Comparison of ENCODE assay signal across 17 cellular contexts in genomic region chr22:41234815-41235687, GRCh38. TPM values are rescaled to one million over a fixed set of nuclear protein-coding genes. Genes with fewer than 3 reads are reported as not detected.
DNase-seq lines count a peak whose midpoint lies in the region; ATAC-seq and TF ChIP-seq lines count a peak whose summit lies in the region.
"Had no signal": no experiment of that assay in that cellular context is flagged by ENCODE, and none has a peak within 500 bp of the region (broad histone marks: within the 10 kb centered on the region; RNA-seq: fewer than 3 reads in every experiment).

No MANE protein-coding gene starts in this region.

- peaks cover 0 to 17% of the 10 kb centered on the region in 2 experiments; a peak in 1 of 3 replicates for H3K36me3 ChIP-seq in HEK293 (ENCODE audit: control insufficient read depth in 2 of 2, insufficient read depth in 1 of 2, low read length in 2 of 2)
- peaks cover 0 to 2% (median 0%) of the 10 kb centered on the region in 4 donors for H3K36me3 ChIP-seq in liver (ENCODE audit: control insufficient read depth in 4 of 4, insufficient read depth in 3 of 4, low read depth in 1 of 4, low read length in 3 of 4)
- H3K36me3 ChIP-seq in trophoblast cell (ENCODE audit: control insufficient read depth in 1 of 2, insufficient read depth in 2 of 2, low read length in 2 of 2), result peaks cover 11 to 13% of the 10 kb centered on the region in 2 experiments
- no peaks in the 10 kb centered on the region for H3K36me3 ChIP-seq in ovary

- H3K79me1 ChIP-seq in trophoblast cell (ENCODE audit: low read length), result peaks cover 11% of the 10 kb centered on the region

- no peak overlapping the region for H2BK120ac ChIP-seq in trophoblast cell (ENCODE audit: insufficient read depth, low read length, poor library complexity)

- no peak overlapping the region for H2BK12ac ChIP-seq in trophoblast cell (ENCODE audit: low read length)

- H3K4me3 ChIP-seq in HEK293 (ENCODE audit: low read depth, low read length), result no peak overlapping the region
- no peak overlapping the region for H3K4me3 ChIP-seq in liver (ENCODE audit: low read depth in 1 of 3, low read length in 3 of 3)
- H3K4me3 ChIP-seq in trophoblast cell (ENCODE audit: low read depth, low read length), result no peak overlapping the region
- H3K4me3 ChIP-seq in ovary, result no peak overlapping the region
- H3K4me3 ChIP-seq: PC-9 had no signal

- ATAC-seq in left colon (no peak), HG03432 (IDR thresholded peaks at IDR 0.05; ENCODE audit: unreplicated experiment) (no peak)
- ATAC-seq: HCT116, SK-N-SH treated with all-trans-retinoic acid at 6 μM for 48 hours had no signal

- H4K8ac ChIP-seq in trophoblast cell (ENCODE audit: low read depth, low read length), result no peak overlapping the region

- TF ChIP-seq POLR2A in ovary (IDR thresholded peaks at IDR 0.05), result no peak

- H3K4me1 ChIP-seq in HEK293 (ENCODE audit: control insufficient read depth, insufficient read depth, low read length) (peaks cover 3% of the 10 kb centered on the region; the same call in 1 of the 2 replicates), liver (ENCODE audit: control insufficient read depth in 4 of 4, insufficient read depth in 4 of 4, low read length in 3 of 4) (peaks cover 14 to 51% (median 35%) of the 10 kb centered on the region in 4 donors), trophoblast cell (ENCODE audit: control insufficient read depth in 1 of 2, insufficient read depth in 2 of 2, low read length in 2 of 2) (peaks cover 14 to 15% of the 10 kb centered on the region in 2 experiments), ovary (ENCODE audit: insufficient read depth) (peaks cover 12% of the 10 kb centered on the region)

- H3K27me3 ChIP-seq in liver (ENCODE audit: control insufficient read depth in 4 of 4, insufficient read depth in 4 of 4, low read length in 3 of 4) (no peaks in the 10 kb centered on the region), trophoblast cell (ENCODE audit: insufficient read depth, low read length) (no peaks in the 10 kb centered on the region), ovary (no peaks in the 10 kb centered on the region)

- no peak overlapping the region for H3K4ac ChIP-seq in trophoblast cell (ENCODE audit: low read depth, low read length)

- peak in 1 of 2 donors; percentile 40 for TF ChIP-seq RAD21 in liver (IDR thresholded peaks at IDR 0.05)

- no peak for TF ChIP-seq CTCF in HEK293 (tag by site-specific recombination; IDR thresholded peaks at IDR 0.05)
- no peak for TF ChIP-seq CTCF in liver (IDR thresholded peaks at IDR 0.05; ENCODE audit: low read depth, low read length, missing input control)
- TF ChIP-seq CTCF in ovary (IDR thresholded peaks at IDR 0.05), result no peak

- POLR2A ChIA-PET in HEK293 (lab: Yijun Ruan, JAX), result no interaction called here

- WGBS in liver, result 54% methylated on average over 19 of the region's 19 CpGs
- no CpG with 5 or more reads among the region's 19 CpGs for WGBS in trophoblast cell (ENCODE audit: extremely low coverage, insufficient coverage, insufficient read length)
- WGBS in ovary, 3 donors, result 77 to 86% (median 81%) methylated on average over 19 of the region's 19 CpGs

- no peak overlapping the region for H3K9ac ChIP-seq in liver (ENCODE audit: low read depth in 1 of 2, low read length in 2 of 2)
- no peak overlapping the region for H3K9ac ChIP-seq in trophoblast cell (ENCODE audit: low read length)

- H2AK5ac ChIP-seq in trophoblast cell (ENCODE audit: low read length), result no peak overlapping the region

- H3K27ac ChIP-seq in HEK293 (ENCODE audit: extremely low read depth, low read depth, low read length), result 0 out of 2 replicates have a peak overlapping the region, but pooled peaks have one; percentile 8
- H3K27ac ChIP-seq in liver (ENCODE audit: low read depth in 1 of 2, low read length in 2 of 2), result peak overlapping the region in 1 of 2 donors; percentile 36
- no peak overlapping the region for H3K27ac ChIP-seq in trophoblast cell (ENCODE audit: low read depth, low read length)
- H3K27ac ChIP-seq in ovary, result no peak overlapping the region
- H3K27ac ChIP-seq: PC-9 had no signal

- H3K14ac ChIP-seq in trophoblast cell (ENCODE audit: low read length), result no peak overlapping the region

- intact Hi-C loops in left colon (cut with DNase I, micrococcal nuclease), result no loop called here
- intact Hi-C loops in ovary (cut with DNase I), result no loop called here

- H3K9me3 ChIP-seq in HEK293 (ENCODE audit: control insufficient read depth, insufficient read depth, low read depth, low read length), result no peaks in the 10 kb centered on the region
- H3K9me3 ChIP-seq in liver (ENCODE audit: control insufficient read depth in 4 of 4, low read length in 3 of 4), result no peaks in the 10 kb centered on the region
- H3K9me3 ChIP-seq in trophoblast cell (ENCODE audit: insufficient read depth, low read depth, low read length), result no peaks in the 10 kb centered on the region
- no peaks in the 10 kb centered on the region for H3K9me3 ChIP-seq in ovary

- no peak overlapping the region for H2AFZ ChIP-seq in trophoblast cell (ENCODE audit: insufficient read depth, low read length, poor library complexity)
- H2AFZ ChIP-seq: PC-9 had no signal

- H3K79me2 ChIP-seq in trophoblast cell (ENCODE audit: control insufficient read depth, insufficient read depth, low read length, poor library complexity), result no peaks in the 10 kb centered on the region

- H3K18ac ChIP-seq in trophoblast cell (ENCODE audit: low read length), result no peak overlapping the region

- no peak overlapping the region for H3K4me2 ChIP-seq in trophoblast cell (ENCODE audit: low read length)
- H3K4me2 ChIP-seq: PC-9 had no signal

- CTCF ChIA-PET in HEK293 (lab: Yijun Ruan, JAX), result interaction anchor here (0.6 to 0.8 kb wide), 2 partner anchors 9 to 312 kb away, joined by 3 to 4 read pairs; no protein-coding TSS in a partner anchor

- H4K91ac ChIP-seq in trophoblast cell (ENCODE audit: low read depth, low read length), result no peak overlapping the region

- no peak for TF ChIP-seq EP300 in ovary (IDR thresholded peaks at IDR 0.05)

- no peak overlapping the region for H4K12ac ChIP-seq in trophoblast cell (ENCODE audit: low read depth, low read length)

- H2BK5ac ChIP-seq in trophoblast cell (ENCODE audit: low read depth, low read length, poor library complexity), result no peak overlapping the region

- no peak overlapping the region for H3K23ac ChIP-seq in trophoblast cell (ENCODE audit: low read length)

- DNase-seq in NCI-H2227 (lab: John Stamatoyannopoulos, UW; ENCODE audit: unreplicated experiment), result peak; percentile 79
- DNase-seq in cerebellum (ENCODE audit: low spot score), result peak; percentile 37
- no peak for DNase-seq in trophoblast cell
- DNase-seq in left colon, result no peak
- no peak for DNase-seq in ovary
- DNase-seq: CD4-positive, alpha-beta T cell; DND-41; GF-D8; NCI-H2029; NCI-H226; NCI-H69; PC-9 had no signal

TF ChIP-seq in HEK293, 187 proteins besides CTCF, POLR2A, EP300 and RAD21:
- TF ChIP-seq ZFHX2 (tag by site-specific recombination; conservative IDR thresholded peaks at IDR 0.05), result 0 out of 2 replicates have a peak, but pooled peaks have one; percentile 9
- peak; percentile 78 for TF ChIP-seq BCL11B (tag by site-specific recombination; IDR thresholded peaks at IDR 0.05; ENCODE audit: low read depth)
- TF ChIP-seq ZNF362 (tag by site-specific recombination; IDR thresholded peaks at IDR 0.05), result no peak

TF ChIP-seq in liver, 16 proteins besides CTCF, POLR2A, EP300 and RAD21:
- TF ChIP-seq YY1 (IDR thresholded peaks at IDR 0.05), result no peak
- peak; percentile 56 for TF ChIP-seq SP1 (IDR thresholded peaks at IDR 0.05)
- TF ChIP-seq RXRA (IDR thresholded peaks at IDR 0.05), result peak; percentile 65 to 81
- no peak for TF ChIP-seq FOXA2 (IDR thresholded peaks at IDR 0.05)
- TF ChIP-seq NR2F2 (IDR thresholded peaks at IDR 0.05), result peak; percentile 60
- peak; percentile 57 for TF ChIP-seq HNF4G (IDR thresholded peaks at IDR 0.05)
- peak; percentile 61 to 77 for TF ChIP-seq HNF4A (conservative IDR thresholded peaks at IDR 0.05)

RNA-seq across cellular contexts. Expression of gene CHADL, which starts 5.7 kb away (rescaled TPM):
- total RNA-seq in cerebellum (2.4 TPM), liver (1 to 10 TPM in 1 of 2 donors, under 1 TPM in 1; 0.51 to 1.0 TPM), left colon (1 to 10 TPM in 1 of 2 donors, under 1 TPM in 1; 0.61 to 2.6 TPM), ovary (1 to 10 TPM; 1.7 to 6.2 (median 2.6) TPM)
- polyA plus RNA-seq in liver (under 1 TPM; 0.55 to 0.68 TPM), ovary (1 to 10 TPM in 1 of 2 donors, under 1 TPM in 1; 0.08 to 4.4 TPM)
- 0.19 and 0.27 TPM in 2 replicates for polyA plus RNA-seq in trophoblast cell (2013)

RNA-seq across cellular contexts. Expression of gene L3MBTL2, which starts 29.9 kb away (rescaled TPM):
- total RNA-seq in cerebellum, result 16.6 TPM
- 10 to 100 TPM; 11.9 to 17.4 TPM for total RNA-seq in liver
- polyA plus RNA-seq in liver, result 10 to 100 TPM in 1 of 2 donors, 1 to 10 TPM in 1; 8.7 to 12.7 TPM
- 9.8 and 10.5 TPM in 2 replicates for polyA plus RNA-seq in trophoblast cell (2013)
- total RNA-seq in left colon, result 10 to 100 TPM; 16.1 to 18.9 TPM
- 10 to 100 TPM in 6 of 7 donors, 1 to 10 TPM in 1; 8.9 to 32.1 (median 25.6) TPM for total RNA-seq in ovary
- polyA plus RNA-seq in ovary, result 10 to 100 TPM; 14.8 to 20.7 TPM

RNA-seq across cellular contexts. Expression of gene RANGAP1, which starts 50.9 kb away (rescaled TPM):
- total RNA-seq in cerebellum, result 27.9 TPM
- 10 to 100 TPM; 29.4 to 40.3 TPM for total RNA-seq in liver
- 10 to 100 TPM; 12.0 to 37.2 TPM for polyA plus RNA-seq in liver
- polyA plus RNA-seq in trophoblast cell (2013), result 75.2 TPM in 2 replicates
- 10 to 100 TPM; 28.4 to 35.1 TPM for total RNA-seq in left colon
- total RNA-seq in ovary, result 10 to 100 TPM; 17.2 to 37.9 (median 33.7) TPM
- polyA plus RNA-seq in ovary, result 10 to 100 TPM; 27.4 to 31.5 TPM

Comparison
In these comparisons a context has a peak if more than half of its experiments do, and no peak if none do; other contexts are left out.
1. DNase-seq: peak in NCI-H2227 (single experiment) and cerebellum (single experiment); none in trophoblast cell (0 of 2), left colon (0 of 2) and ovary (0 of 5).